In the genomic region with DNA sequence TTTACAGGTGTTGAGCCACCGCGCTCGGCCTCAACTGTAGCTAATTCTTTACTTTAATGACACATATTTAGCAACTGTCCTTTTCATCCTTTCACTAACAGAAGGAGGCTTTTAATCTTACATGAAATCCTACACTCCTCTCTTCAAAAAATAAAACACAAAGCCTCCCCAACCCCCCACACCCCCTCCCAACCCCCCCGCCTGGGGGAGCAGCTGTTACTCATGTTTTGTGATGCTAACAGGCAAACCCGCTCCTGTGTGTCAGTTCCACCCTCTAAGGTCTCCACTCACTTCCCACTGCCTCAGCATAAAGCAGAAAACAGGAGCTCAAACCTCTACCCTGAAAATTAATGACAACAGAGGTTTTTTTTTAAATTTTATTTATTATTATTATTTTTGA, we compare ENCODE assay signal across 12 cellular contexts. TPM values are rescaled to one million over a fixed set of nuclear protein-coding genes. Genes with fewer than 3 reads are reported as not detected.
A peak's percentile ranks its signal among the peaks of the same experiment; 100 is the strongest.
DNase-seq lines count a peak whose midpoint lies in the region; ATAC-seq, FAIRE-seq and TF ChIP-seq lines count a peak whose summit lies in the region.
"Had no signal": no experiment of that assay in that cellular context is flagged by ENCODE, and none has a peak within 500 bp of the region (broad histone marks: within the 10 kb centered on the region; RNA-seq: fewer than 3 reads in every experiment).

No MANE protein-coding gene starts in this region.

- peak overlapping the region in 2 of 3 donors; percentile 70 to 76 for H3K4me3 Mint-ChIP-seq in T-cell

- 35% methylated on average over 5 of the region's 5 CpGs for WGBS in GM12878 (ENCODE audit: insufficient coverage, insufficient replicate concordance, low lambda C conversion rate, missing lambda C conversion rate)

- no peaks in the 10 kb centered on the region for H3K9me3 Mint-ChIP-seq in T-cell

- H3K36me3 Mint-ChIP-seq in T-cell: no peaks in the 10 kb centered on the region

- DNase-seq in NCI-H1417 (lab: John Stamatoyannopoulos, UW): peak in 2 of 3 experiments; percentile 20 to 41
- DNase-seq in NCI-H1417 treated with DMSO at 0.1 percent for 48 hours (lab: John Stamatoyannopoulos, UW): no peak
- peak in 20 of 34 experiments; percentile 6 to 65 (median 26) for DNase-seq in T-cell
- no peak for DNase-seq in GM12878 (ENCODE audit: low read depth, low spot score)
- DNase-seq in stimulated activated CD4-positive, alpha-beta T cell treated with anti-CD3 and anti-CD28 coated beads, TNF-alpha, amount 100 ng/mL, for 4 hours (ENCODE audit: low read depth in 3 of 3): peak; percentile 15 to 42 (median 23)
- DNase-seq in T-helper 1 cell: no peak
- no peak for DNase-seq in NCI-H146 treated with DMSO at 0.1 percent for 48 hours (lab: John Stamatoyannopoulos, UW; ENCODE audit: unreplicated experiment)
- DNase-seq: mesenchymal stem cell, small intestine had no signal

- H3K9me3 ChIP-seq in GM12878 (replicated peaks; ENCODE audit: control insufficient read depth, insufficient read depth, low read length): no peaks in the 10 kb centered on the region
- H3K9me3 ChIP-seq: A549 had no signal

- H3K4me3 ChIP-seq in GM12878: peak overlapping the region; percentile 31; the same call in 1 of the 2 replicates
- H3K4me3 ChIP-seq: A549 had no signal

- TF ChIP-seq POLR2A in GM12878 (IDR thresholded peaks at IDR 0.05; ENCODE audit: low read depth, low read length): no peak

- H3K36me3 ChIP-seq in GM12878 (ENCODE audit: control insufficient read depth in 2 of 2, insufficient read depth in 2 of 2, low read length in 1 of 2): peaks cover 1 to 7% of the 10 kb centered on the region in 2 experiments; a peak in 3 of 4 replicates

- SMC1A ChIA-PET in GM12878 (lab: Charles Lee; ENCODE audit: uncharacterized antibody, unreplicated experiment): interaction anchor here (0.7 to 10.6 kb wide), 17 partner anchors 8 to 1025 kb away, joined by 3 to 125 read pairs (median 21); a partner anchor contains a TSS

- ATAC-seq in T-cell (replicated peaks in 1 of 4): no peak
- ATAC-seq in GM12878: peak; percentile 9; the same call in 1 of the 3 replicates
- ATAC-seq in GM18519 (IDR thresholded peaks at IDR 0.05; ENCODE audit: low FRiP score, unreplicated experiment): no peak
- ATAC-seq: A549 had no signal

- peaks cover 95% of the 10 kb centered on the region for H3K79me2 ChIP-seq in GM12878 (ENCODE audit: control insufficient read depth, insufficient read depth, low read length)

- H3K9ac ChIP-seq in GM12878 (ENCODE audit: control insufficient read depth, insufficient read depth, low read length): peak overlapping the region; percentile 61

- POLR2A ChIA-PET in T-cell (lab: Charles Lee) (interaction anchor here (0.6 to 1.1 kb wide), 4 partner anchors 10 to 344 kb away, joined by 3 to 10 read pairs (median 5); no protein-coding TSS in a partner anchor), GM12878 (lab: Charles Lee) (interaction anchor here (0.8 to 3.8 kb wide), 18 partner anchors 9 to 344 kb away, joined by 3 to 48 read pairs (median 7); a partner anchor contains a TSS)

- no peaks in the 10 kb centered on the region for H3K27me3 Mint-ChIP-seq in T-cell

- intact Hi-C loops in GM12878 (cut with micrococcal nuclease; ENCODE audit: unreplicated experiment): no loop called here

- peaks cover 7% of the 10 kb centered on the region for H4K20me1 ChIP-seq in GM12878 (ENCODE audit: control insufficient read depth, insufficient read depth)

- no peak overlapping the region for H2AFZ ChIP-seq in GM12878 (ENCODE audit: control insufficient read depth, low read depth, low read length)

- H3K27ac ChIP-seq in GM12878 (ENCODE audit: control insufficient read depth, insufficient read depth): peak overlapping the region; percentile 85
- H3K27ac ChIP-seq: A549 had no signal

- TF ChIP-seq RAD21 in GM12878 (IDR thresholded peaks at IDR 0.05; ENCODE audit: insufficient read depth, low read depth, low read length): no peak

- H3K27ac Mint-ChIP-seq in T-cell: peak overlapping the region; percentile 98

- peaks cover 93 to 98% (median 95%) of the 10 kb centered on the region in 3 donors for H3K4me1 Mint-ChIP-seq in T-cell

- RAD21 ChIA-PET in GM12878 (lab: Charles Lee; ENCODE audit: unreplicated experiment): interaction anchor here (0.7 to 6.3 kb wide), 24 partner anchors 7 to 74 kb away, joined by 3 to 75 read pairs (median 9); a partner anchor contains a TSS

- FAIRE-seq in GM12878 (lab: Jason Lieb, UNC): no peak
- FAIRE-seq: A549, astrocyte, small intestine had no signal

- no peak for TF ChIP-seq CTCF in GM12878 (IDR thresholded peaks at IDR 0.05 in 2 of 3, conservative IDR thresholded peaks at IDR 0.05 in 1 of 3; ENCODE audit: control insufficient read depth in 2 of 3, extremely low read depth in 1 of 3, insufficient read depth in 1 of 3, low read depth in 3 of 3, low read length in 3 of 3)

- CTCF ChIA-PET in T-cell (lab: Charles Lee) (interaction anchor here (0.6 to 1.4 kb wide), 7 partner anchors 9 to 409 kb away, joined by 3 to 11 read pairs (median 5); a partner anchor contains a TSS), GM12878 (lab: Yijun Ruan, JAX) (interaction anchor here (0.6 to 15.4 kb wide), 16 partner anchors 8 to 831 kb away, joined by 3 to 182 read pairs (median 6); a partner anchor contains a TSS)

- in situ Hi-C loops in GM12878 (cut with MboI): no loop called here

- no peaks in the 10 kb centered on the region for H3K27me3 ChIP-seq in GM12878 (replicated peaks in 1 of 2; ENCODE audit: control insufficient read depth in 2 of 2, insufficient read depth in 2 of 2, low read length in 1 of 2)

- TF ChIP-seq EP300 in GM12878 (IDR thresholded peaks at IDR 0.05; ENCODE audit: borderline replicate concordance in 1 of 2, control insufficient read depth in 1 of 2, low read depth in 2 of 2, low read length in 2 of 2): no peak

- peak overlapping the region; percentile 75 for H3K4me2 ChIP-seq in GM12878 (ENCODE audit: control insufficient read depth, insufficient read depth)
- H3K4me2 ChIP-seq: A549 had no signal

- no TSS peak for BruUV-seq in GM12878 (replicated peaks; lab: Mats Ljungman, UMichigan)

- H3K4me1 ChIP-seq in GM12878 (ENCODE audit: control insufficient read depth, insufficient read depth, low read length): peaks cover 70% of the 10 kb centered on the region

TF ChIP-seq in GM12878, 131 proteins besides CTCF, POLR2A, EP300 and RAD21 (continues in another document):
- peak in 1 of 2 experiments; percentile 21; a peak in 1 of 3 replicates for TF ChIP-seq EGR1 (IDR thresholded peaks at IDR 0.05; ENCODE audit: borderline replicate concordance in 1 of 2, low read depth in 2 of 2, low read length in 2 of 2)
- TF ChIP-seq, protein P1, sequence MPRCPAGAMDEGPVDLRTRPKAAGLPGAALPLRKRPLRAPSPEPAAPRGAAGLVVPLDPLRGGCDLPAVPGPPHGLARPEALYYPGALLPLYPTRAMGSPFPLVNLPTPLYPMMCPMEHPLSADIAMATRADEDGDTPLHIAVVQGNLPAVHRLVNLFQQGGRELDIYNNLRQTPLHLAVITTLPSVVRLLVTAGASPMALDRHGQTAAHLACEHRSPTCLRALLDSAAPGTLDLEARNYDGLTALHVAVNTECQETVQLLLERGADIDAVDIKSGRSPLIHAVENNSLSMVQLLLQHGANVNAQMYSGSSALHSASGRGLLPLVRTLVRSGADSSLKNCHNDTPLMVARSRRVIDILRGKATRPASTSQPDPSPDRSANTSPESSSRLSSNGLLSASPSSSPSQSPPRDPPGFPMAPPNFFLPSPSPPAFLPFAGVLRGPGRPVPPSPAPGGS (IDR thresholded peaks at IDR 0.05; ENCODE audit: borderline replicate concordance, insufficient read depth, low read depth, low read length, poor library complexity, severe bottlenecking): peak; percentile 30
- TF ChIP-seq, protein P2, sequence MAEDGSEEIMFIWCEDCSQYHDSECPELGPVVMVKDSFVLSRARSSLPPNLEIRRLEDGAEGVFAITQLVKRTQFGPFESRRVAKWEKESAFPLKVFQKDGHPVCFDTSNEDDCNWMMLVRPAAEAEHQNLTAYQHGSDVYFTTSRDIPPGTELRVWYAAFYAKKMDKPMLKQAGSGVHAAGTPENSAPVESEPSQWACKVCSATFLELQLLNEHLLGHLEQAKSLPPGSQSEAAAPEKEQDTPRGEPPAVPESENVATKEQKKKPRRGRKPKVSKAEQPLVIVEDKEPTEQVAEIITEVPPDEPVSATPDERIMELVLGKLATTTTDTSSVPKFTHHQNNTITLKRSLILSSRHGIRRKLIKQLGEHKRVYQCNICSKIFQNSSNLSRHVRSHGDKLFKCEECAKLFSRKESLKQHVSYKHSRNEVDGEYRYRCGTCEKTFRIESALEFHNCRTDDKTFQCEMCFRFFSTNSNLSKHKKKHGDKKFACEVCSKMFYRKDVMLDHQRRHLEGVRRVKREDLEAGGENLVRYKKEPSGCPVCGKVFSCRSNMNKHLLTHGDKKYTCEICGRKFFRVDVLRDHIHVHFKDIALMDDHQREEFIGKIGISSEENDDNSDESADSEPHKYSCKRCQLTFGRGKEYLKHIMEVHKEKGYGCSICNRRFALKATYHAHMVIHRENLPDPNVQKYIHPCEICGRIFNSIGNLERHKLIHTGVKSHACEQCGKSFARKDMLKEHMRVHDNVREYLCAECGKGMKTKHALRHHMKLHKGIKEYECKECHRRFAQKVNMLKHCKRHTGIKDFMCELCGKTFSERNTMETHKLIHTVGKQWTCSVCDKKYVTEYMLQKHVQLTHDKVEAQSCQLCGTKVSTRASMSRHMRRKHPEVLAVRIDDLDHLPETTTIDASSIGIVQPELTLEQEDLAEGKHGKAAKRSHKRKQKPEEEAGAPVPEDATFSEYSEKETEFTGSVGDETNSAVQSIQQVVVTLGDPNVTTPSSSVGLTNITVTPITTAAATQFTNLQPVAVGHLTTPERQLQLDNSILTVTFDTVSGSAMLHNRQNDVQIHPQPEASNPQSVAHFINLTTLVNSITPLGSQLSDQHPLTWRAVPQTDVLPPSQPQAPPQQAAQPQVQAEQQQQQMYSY (CRISPR knock-in tag; IDR thresholded peaks at IDR 0.05): no peak

RNA-seq across cellular contexts. Expression of a gene that starts 55.4 kb away (rescaled TPM):
- total RNA-seq in T-cell (10 to 100 TPM; 12.4 to 30.1 (median 25.9) TPM), GM12878 (2014; rRNA removed) (55.6 and 58.3 TPM in 2 replicates), GM12878 (2014; rRNA removed; fragmentation: Illumina TruSeq; extraction: Trizol) (39.7 and 49.1 TPM in 2 replicates), GM12878 (2021) (59.6 and 60.6 TPM in 2 replicates)
- total RNA-seq in GM12878 (2013; cell fraction: nucleolus; rRNA removed): 89.0 and 97.1 TPM in 2 replicates
- 19.4 TPM for polyA plus RNA-seq in GM12878 (2011; ENCODE audit: low read depth)
- polyA plus RNA-seq in GM12878 (2011; rRNA removed) (28.3 and 39.2 TPM in 2 replicates), GM12878 (2014; fragmentation: Illumina TruSeq; extraction: Trizol) (24.1 and 45.5 TPM in 2 replicates), GM12878 (2014; fragmentation: Nextera tagmentation; extraction: Ambion mirVana) (10 to 100 TPM; 32.9 to 43.1 TPM), GM12878 (2014; rRNA removed) (68.5 and 69.4 TPM in 2 replicates), GM12878 (2016; fragmentation: Nextera tagmentation; extraction: Ambion mirVana) (10 to 100 TPM; 77.0 to 91.6 TPM)
- 62.0 and 77.9 TPM in 2 replicates for polyA plus RNA-seq in GM12878 (2011; cell fraction: cytosol; rRNA removed)
- polyA plus RNA-seq in GM12878 (2011; cell fraction: nucleus; rRNA removed): 63.2 and 65.7 TPM in 2 replicates
- polyA plus RNA-seq in GM12878 (2012): 31.7 and 40.1 TPM in 2 replicates
- 27.9 and 43.7 TPM in 2 replicates for polyA minus RNA-seq in GM12878 (2011; rRNA and poly(A)+ RNA removed)
- 16.3 and 17.8 TPM in 2 replicates for polyA minus RNA-seq in GM12878 (2011; cell fraction: cytosol; rRNA and poly(A)+ RNA removed)
- polyA minus RNA-seq in GM12878 (2011; cell fraction: nucleus; rRNA and poly(A)+ RNA removed): 19.6 and 37.5 TPM in 2 replicates

Comparison
In these comparisons a context has a peak if more than half of its experiments do, and no peak if none do; other contexts are left out.
1. DNase-seq: peak in NCI-H1417 (2 of 3), T-cell (20 of 34) and stimulated activated CD4-positive, alpha-beta T cell treated with anti-CD3 and anti-CD28 coated beads, TNF-alpha, amount 100 ng/mL, for 4 hours (3 of 3); none in NCI-H1417 treated with DMSO at 0.1 percent for 48 hours (single experiment), GM12878 (single experiment), T-helper 1 cell (0 of 5) and NCI-H146 treated with DMSO at 0.1 percent for 48 hours (single experiment).